ENCODE assay signal across 8 cellular contexts in the genomic region with DNA sequence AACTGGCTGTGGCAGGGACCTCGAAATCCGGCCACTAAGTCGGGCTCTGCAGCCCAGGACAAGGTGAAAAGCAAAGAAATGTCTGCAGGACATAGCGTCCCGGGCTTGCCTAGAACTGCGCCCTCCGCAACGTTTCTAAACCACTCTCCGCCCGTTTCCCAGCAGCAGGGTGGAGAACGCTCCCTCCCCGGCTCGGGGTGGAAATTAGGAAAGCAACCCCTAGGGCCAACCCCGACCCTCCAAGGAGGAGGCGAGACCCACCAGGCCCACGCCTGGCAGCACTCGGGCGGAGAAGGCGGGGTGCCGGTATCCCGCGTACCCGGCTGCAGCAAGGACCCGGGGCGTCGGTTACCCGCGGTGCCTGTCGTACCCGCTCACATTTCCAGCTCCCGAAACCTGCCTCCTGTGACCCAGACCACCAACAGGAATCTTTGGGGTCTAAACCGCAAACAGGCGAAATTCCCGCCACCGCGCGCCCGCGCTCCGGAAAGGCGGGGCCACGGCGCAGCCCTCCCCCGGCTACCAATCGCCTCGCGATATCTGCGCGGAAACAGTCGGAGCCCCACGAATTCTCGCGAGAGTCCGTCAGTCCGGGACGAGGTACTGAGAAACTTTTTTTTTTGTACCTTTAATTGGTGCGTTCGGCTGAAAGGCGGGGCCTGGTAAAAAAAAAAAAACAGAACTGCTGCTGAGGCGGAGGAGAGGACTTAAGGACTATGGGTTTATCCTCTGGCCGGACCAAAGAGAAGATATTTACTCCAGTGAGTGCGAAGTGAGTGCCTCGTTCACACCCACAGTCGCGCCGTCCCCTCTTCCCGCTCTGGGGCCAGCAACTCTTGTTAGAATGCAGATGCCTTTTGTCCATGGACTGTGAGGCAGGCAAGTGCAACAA. TPM values are rescaled to one million over a fixed set of nuclear protein-coding genes. Genes with fewer than 3 reads are reported as not detected.
DNase-seq lines count a peak whose midpoint lies in the region; ATAC-seq lines count a peak whose summit lies in the region.

MMS22L (minus strand) TSS at position 491 of the 892 bp plus-strand sequence. CDS start 739 bp downstream, outside the sequence.

- H3K9me3 ChIP-seq in mesodermal cell (ENCODE audit: control insufficient read depth, low read length) = no peaks in the 10 kb centered on the region

- peak within 1 kb of the TSS; percentile 82 for H3K4me3 ChIP-seq in mesodermal cell (ENCODE audit: extremely low read depth, insufficient read depth, low read length, poor library complexity, severe bottlenecking)

- H3K36me3 ChIP-seq in mesodermal cell (ENCODE audit: control insufficient read depth, insufficient read depth, low read length) = peaks cover 17% of the 10 kb centered on the region

- in situ Hi-C loops in Caki2 (cut with HindIII; ENCODE audit: low pct_unique_long_range_greater_than_20kb, low sequenced_read_pairs) = no loop called here
- in situ Hi-C loops in endometrial microvascular endothelial cells (cut with HindIII; ENCODE audit: inconsistent ontology term, low pct_unique_long_range_greater_than_20kb, low sequenced_read_pairs) = no loop called here

- peak; percentile 98 for ATAC-seq in GM21390 (IDR thresholded peaks at IDR 0.05; ENCODE audit: unreplicated experiment)

- peak within 1 kb of the TSS; percentile 77 for H3K27ac ChIP-seq in mesodermal cell (ENCODE audit: low read depth, low read length, severe bottlenecking)

- peak; percentile 95 for DNase-seq in Caki2 (ENCODE audit: low read depth)
- peak; percentile 68 to 98 (median 94) for DNase-seq in HUDEP-2 (lab: John Stamatoyannopoulos, UW; ENCODE audit: unreplicated experiment in 76 of 76)
- DNase-seq in NOMO-1 treated with dmso at 0.1 percent for 144 hours (lab: John Stamatoyannopoulos, UW; ENCODE audit: unreplicated experiment) = peak; percentile 91
- DNase-seq in activated CD8-positive, alpha-beta memory T cell treated with anti-CD3 and anti-CD28 coated beads for 4 hours (ENCODE audit: low read depth in 2 of 2) = peak; percentile 81 to 86
- peak; percentile 72 for DNase-seq in stimulated activated CD8-positive, alpha-beta memory T cell treated with anti-CD3 and anti-CD28 coated beads, Interleukin-15, amount 100 ng/mL, for 24 hours (ENCODE audit: low read depth)

- H3K4me1 ChIP-seq in mesodermal cell (ENCODE audit: control insufficient read depth, insufficient read depth, low read length, poor library complexity, severe bottlenecking) = no peaks in the 10 kb centered on the region

- WGBS in mesodermal cell (ENCODE audit: insufficient coverage in 2 of 2), 2 experiments = 0% methylated on average over 60 to 66 of the region's 67 CpGs

RNA-seq across cellular contexts. Expression of gene MMS22L, which starts in this region (rescaled TPM):
- 4.8 and 10.7 TPM in 2 replicates for total RNA-seq in Caki2 (2014; rRNA removed; shearing (Covaris generic); ENCODE audit: low replicate concordance)
- 18.8 TPM for total RNA-seq in endometrial microvascular endothelial cells (ENCODE audit: inconsistent ontology term)
- 10.5 TPM for polyA plus RNA-seq in mesodermal cell (2013, experiment 1 of 2)
- 11.6 TPM for polyA plus RNA-seq in mesodermal cell (2013, experiment 2 of 2)

Comparison
In these comparisons a context has a peak if more than half of its experiments do, and no peak if none do; other contexts are left out.
1. Peak in every context shown above with its lines: DNase-seq, ATAC-seq, H3K4me3 ChIP-seq and H3K27ac ChIP-seq.